Comparison of ENCODE assay signal across 9 cellular contexts in the genomic region with DNA sequence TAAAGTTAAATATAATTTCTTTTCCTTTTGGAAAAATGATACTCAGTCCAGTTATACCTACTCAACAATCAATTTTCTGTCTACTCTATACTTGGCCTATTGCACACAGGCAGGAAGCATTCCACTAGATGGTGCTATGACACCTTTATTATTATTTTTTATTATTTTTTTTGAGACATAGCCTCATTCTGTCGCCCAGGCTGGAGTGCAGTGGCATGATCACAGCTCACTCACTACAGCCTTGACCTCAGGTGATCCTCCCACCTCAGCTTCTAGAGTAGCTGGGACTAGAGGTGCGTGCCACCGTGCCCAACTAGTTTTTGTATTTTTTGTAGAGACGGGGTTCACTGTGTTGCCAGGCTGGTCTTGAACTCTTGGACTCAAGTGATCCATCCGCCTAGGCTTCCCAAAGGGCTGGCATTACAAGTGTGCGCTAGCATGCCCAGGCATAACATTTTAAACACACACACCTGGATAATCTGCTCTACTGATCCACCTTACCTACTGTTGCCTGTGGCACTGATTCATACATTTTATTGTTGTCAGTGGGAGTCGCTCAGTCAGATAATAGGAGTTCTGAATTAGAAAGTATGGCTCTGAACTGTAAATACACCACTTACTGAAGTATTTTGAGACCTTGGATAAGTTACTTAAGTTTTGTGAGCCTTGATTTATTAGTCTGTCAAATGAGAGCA. TPM values are rescaled to one million over a fixed set of nuclear protein-coding genes. Genes with fewer than 3 reads are reported as not detected.
A peak's percentile ranks its signal among the peaks of the same experiment; 100 is the strongest.
DNase-seq lines count a peak whose midpoint lies in the region; ATAC-seq and TF ChIP-seq lines count a peak whose summit lies in the region.
"Had no signal": no experiment of that assay in that cellular context is flagged by ENCODE, and none has a peak within 500 bp of the region (broad histone marks: within the 10 kb centered on the region; RNA-seq: fewer than 3 reads in every experiment).

No MANE protein-coding gene starts in this region.

- CTCF ChIA-PET in activated CD4-positive, alpha-beta T cell treated with anti-CD3 and anti-CD28 coated beads, Interleukin-2, amount 10 ng/mL, durations not matched to agents 7 days and 5 days (lab: Charles Lee): interaction anchor here (0.7 to 2.8 kb wide), 9 partner anchors 8 to 196 kb away, joined by 3 to 14 read pairs (median 5); a partner anchor contains a TSS

- peaks cover 44% of the 10 kb centered on the region for H3K36me3 Mint-ChIP-seq in activated CD4-positive, alpha-beta T cell treated with anti-CD3 and anti-CD28 coated beads, Interleukin-2, amount 10 ng/mL, durations not matched to agents 7 days and 5 days (ENCODE audit: low read depth)
- H3K36me3 Mint-ChIP-seq in immature natural killer cell: peaks cover 20 to 55% (median 26%) of the 10 kb centered on the region in 3 donors

- POLR2A ChIA-PET in activated CD4-positive, alpha-beta T cell treated with anti-CD3 and anti-CD28 coated beads, Interleukin-2, amount 10 ng/mL, durations not matched to agents 7 days and 5 days (lab: Charles Lee): no interaction called here

- no peak overlapping the region for H3K4me3 ChIP-seq in AG10803 (ENCODE audit: low read length)
- H3K4me3 ChIP-seq: skin epidermis had no signal

- in situ Hi-C loops in GM13977 (cut with MboI; ENCODE audit: low pct_unique_long_range_greater_than_20kb, low sequenced_read_pairs, unreplicated experiment): loop anchor here (25.0 kb wide), 1 partner anchor 344 kb away; no protein-coding TSS in a partner anchor

- H3K27me3 Mint-ChIP-seq in activated CD4-positive, alpha-beta T cell treated with anti-CD3 and anti-CD28 coated beads, Interleukin-2, amount 10 ng/mL, durations not matched to agents 7 days and 5 days: no peaks in the 10 kb centered on the region
- no peaks in the 10 kb centered on the region for H3K27me3 Mint-ChIP-seq in immature natural killer cell (ENCODE audit: low read depth in 3 of 3)

- H3K4me1 Mint-ChIP-seq in activated CD4-positive, alpha-beta T cell treated with anti-CD3 and anti-CD28 coated beads, Interleukin-2, amount 10 ng/mL, durations not matched to agents 7 days and 5 days: peaks cover 32% of the 10 kb centered on the region
- H3K4me1 Mint-ChIP-seq in immature natural killer cell: no peaks in the 10 kb centered on the region

- H3K4me3 Mint-ChIP-seq in activated CD4-positive, alpha-beta T cell treated with anti-CD3 and anti-CD28 coated beads, Interleukin-2, amount 10 ng/mL, durations not matched to agents 7 days and 5 days: no peak overlapping the region
- H3K4me3 Mint-ChIP-seq in immature natural killer cell: no peak overlapping the region

- TF ChIP-seq CTCF in AG10803 (conservative IDR thresholded peaks at IDR 0.05; ENCODE audit: low read length) (peak; percentile 47), GM13977 (IDR thresholded peaks at IDR 0.05; ENCODE audit: extremely low read depth, insufficient read depth, missing control alignments) (peak; percentile 46)

- DNase-seq in AG10803 (ENCODE audit: low read depth) (no peak), GM13977 (ENCODE audit: low spot score) (no peak), immature natural killer cell (peak; percentile 22 to 54 (median 40)), inferior parietal cortex (ENCODE audit: extremely low spot score) (no peak)
- DNase-seq in activated CD4-positive, alpha-beta T cell treated with anti-CD3 and anti-CD28 coated beads, Interleukin-2, amount 10 ng/mL, durations not matched to agents 7 days and 5 days: peak; percentile 42

- no peaks in the 10 kb centered on the region for H3K9me3 Mint-ChIP-seq in activated CD4-positive, alpha-beta T cell treated with anti-CD3 and anti-CD28 coated beads, Interleukin-2, amount 10 ng/mL, durations not matched to agents 7 days and 5 days
- H3K9me3 Mint-ChIP-seq in immature natural killer cell: no peaks in the 10 kb centered on the region

- ATAC-seq in GM18861 (IDR thresholded peaks at IDR 0.05; ENCODE audit: unreplicated experiment): no peak
- ATAC-seq in HG03095 (IDR thresholded peaks at IDR 0.05; ENCODE audit: unreplicated experiment): no peak
- ATAC-seq in GM21717 (IDR thresholded peaks at IDR 0.05; ENCODE audit: unreplicated experiment): no peak

- peak overlapping the region; percentile 72 for H3K27ac Mint-ChIP-seq in activated CD4-positive, alpha-beta T cell treated with anti-CD3 and anti-CD28 coated beads, Interleukin-2, amount 10 ng/mL, durations not matched to agents 7 days and 5 days
- H3K27ac Mint-ChIP-seq in immature natural killer cell: peak overlapping the region in 2 of 6 donors; percentile 7 to 62

RNA-seq across cellular contexts. Expression of a gene that starts 56.2 kb away (rescaled TPM):
- total RNA-seq in activated CD4-positive, alpha-beta T cell treated with anti-CD3 and anti-CD28 coated beads, Interleukin-2, amount 10 ng/mL, durations not matched to agents 7 days and 5 days: 10 to 100 TPM; 86.1 to 94.9 TPM
- polyA plus RNA-seq in immature natural killer cell: 10 to 100 TPM; 16.8 to 21.0 (median 19.4) TPM

Comparison
In these comparisons a context has a peak if more than half of its experiments do, and no peak if none do; other contexts are left out.
1. DNase-seq: peak in activated CD4-positive, alpha-beta T cell treated with anti-CD3 and anti-CD28 coated beads, Interleukin-2, amount 10 ng/mL, durations not matched to agents 7 days and 5 days (single experiment) and immature natural killer cell (3 of 3); none in AG10803 (single experiment), GM13977 (single experiment) and inferior parietal cortex (single experiment).